In the genomic region with DNA sequence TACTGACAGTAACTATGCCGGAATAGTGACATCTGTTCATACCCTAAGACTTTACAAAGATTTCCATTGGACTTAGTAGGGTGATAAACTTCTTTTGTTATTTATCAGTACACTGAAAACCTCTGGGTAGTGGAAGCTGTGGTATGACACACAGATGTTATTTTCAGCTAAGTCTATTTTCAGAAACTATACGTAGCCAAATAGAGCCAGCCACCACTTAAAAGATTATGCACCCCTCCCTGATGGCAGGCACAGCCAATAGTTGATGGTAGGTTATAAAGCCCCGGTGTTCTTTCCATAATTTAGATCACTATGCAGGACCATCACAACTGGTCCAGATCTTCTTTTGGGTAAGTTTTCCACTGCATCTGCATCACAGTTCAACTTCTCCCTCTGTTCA, we compare ENCODE assay signal across 3 cellular contexts.
"Had no signal": no experiment of that assay in that cellular context is flagged by ENCODE, and none has a peak within 500 bp of the region (broad histone marks: within the 10 kb centered on the region; RNA-seq: fewer than 3 reads in every experiment).

No MANE protein-coding gene starts in this region.

- DNase-seq: GDM1, GF-D8 had no signal

- ATAC-seq: GM12878 had no signal

- H3K4me3 ChIP-seq: GM12878 had no signal
